ENCODE assay signal across 8 cellular contexts in genomic region chr15:79924379-79924778, GRCh38. TPM values are rescaled to one million over a fixed set of nuclear protein-coding genes. Genes with fewer than 3 reads are reported as not detected.
DNase-seq lines count a peak whose midpoint lies in the region; ATAC-seq and TF ChIP-seq lines count a peak whose summit lies in the region.

No MANE protein-coding gene starts in this region.

- H4K20me1 ChIP-seq in SU-DHL-6 (ENCODE audit: low read depth, low read length), result no peaks in the 10 kb centered on the region

- H3K9me2 ChIP-seq in SU-DHL-6 (replicated peaks; ENCODE audit: insufficient read depth, low read length), result no peaks in the 10 kb centered on the region

- peaks cover 24% of the 10 kb centered on the region for H3K36me3 ChIP-seq in SU-DHL-6 (ENCODE audit: low read length)
- H3K36me3 ChIP-seq in sigmoid colon, result peaks cover 0 to 9% (median 3%) of the 10 kb centered on the region in 4 donors

- TF ChIP-seq CTCF in GM12865 (IDR thresholded peaks at IDR 0.05; ENCODE audit: insufficient read depth, low read depth, low read length, missing control alignments) (no peak), SU-DHL-6 (IDR thresholded peaks at IDR 0.05; ENCODE audit: insufficient read depth, low read length, poor library complexity, severe bottlenecking) (no peak), fibroblast of villous mesenchyme (IDR thresholded peaks at IDR 0.05; ENCODE audit: insufficient read depth, low read depth, low read length) (no peak), sigmoid colon (IDR thresholded peaks at IDR 0.05) (no peak)

- H3K27me3 ChIP-seq in SU-DHL-6 (ENCODE audit: low read length), result no peaks in the 10 kb centered on the region
- no peaks in the 10 kb centered on the region for H3K27me3 ChIP-seq in sigmoid colon

- ATAC-seq in HG03095 (IDR thresholded peaks at IDR 0.05; ENCODE audit: unreplicated experiment), result no peak
- ATAC-seq in HG03565 (IDR thresholded peaks at IDR 0.05; ENCODE audit: unreplicated experiment), result no peak

- TF ChIP-seq EP300 in sigmoid colon (IDR thresholded peaks at IDR 0.05), result no peak

- TF ChIP-seq POLR2A in sigmoid colon (IDR thresholded peaks at IDR 0.05), result no peak

- H3K9ac ChIP-seq in SU-DHL-6 (ENCODE audit: low read length), result peak overlapping the region; percentile 62

- H3K4me3 ChIP-seq in GM12865 (ENCODE audit: low read depth, low read length), result peak overlapping the region; percentile 88
- peak overlapping the region; percentile 65 for H3K4me3 ChIP-seq in SU-DHL-6 (ENCODE audit: insufficient read depth, low read length, poor library complexity, severe bottlenecking)
- peak overlapping the region; percentile 92 for H3K4me3 ChIP-seq in fibroblast of villous mesenchyme (ENCODE audit: low read depth, low read length)
- H3K4me3 ChIP-seq in sigmoid colon, result peak overlapping the region; percentile 69 to 92 (median 80)

- WGBS in sigmoid colon, 2 donors, result 86 to 91% methylated on average over 24 of the region's 24 CpGs

- no peaks in the 10 kb centered on the region; the same call in 1 of the 2 replicates for H3F3A ChIP-seq in SU-DHL-6 (ENCODE audit: insufficient read depth)

- H2AFZ ChIP-seq in SU-DHL-6 (ENCODE audit: low read depth, low read length, severe bottlenecking), result peak overlapping the region; percentile 93

- H3K4me2 ChIP-seq in SU-DHL-6 (ENCODE audit: low read depth, low read length, poor library complexity, severe bottlenecking), result peak overlapping the region; percentile 77

- H3K4me1 ChIP-seq in sigmoid colon, result peaks cover 0 to 16% (median 8%) of the 10 kb centered on the region in 4 donors

- H3K27ac ChIP-seq in SU-DHL-6 (ENCODE audit: low read depth, low read length) (peak overlapping the region; percentile 65; the same call in 1 of the 2 replicates), sigmoid colon (peak overlapping the region; percentile 89 to 99 (median 94))

- DNase-seq in GM12865 (ENCODE audit: low read depth) (no peak), fibroblast of villous mesenchyme (ENCODE audit: low read depth) (no peak), sigmoid colon (no peak), H4 (ENCODE audit: low spot score) (no peak), ureter (ENCODE audit: low spot score) (no peak)

- H3K79me2 ChIP-seq in SU-DHL-6 (ENCODE audit: insufficient read depth, low read length), result peaks cover 28% of the 10 kb centered on the region

- intact Hi-C loops in sigmoid colon (cut with DNase I), result loop anchor here (5.0 kb wide), 1 partner anchor 228 kb away; the partner anchor contains the start of gene FAH

- peaks cover 17% of the 10 kb centered on the region; the same call in 1 of the 2 replicates for H3K9me3 ChIP-seq in SU-DHL-6 (ENCODE audit: insufficient read depth, low read length)
- peaks cover 5 to 16% (median 9%) of the 10 kb centered on the region in 4 donors for H3K9me3 ChIP-seq in sigmoid colon

RNA-seq across cellular contexts. Expression of gene MTHFS, which starts 27.6 kb away (rescaled TPM):
- total RNA-seq in fibroblast of villous mesenchyme, result 9.5 and 9.7 TPM in 2 replicates
- total RNA-seq in sigmoid colon, result 10 to 100 TPM in 2 of 4 donors, 1 to 10 TPM in 2; 6.9 to 31.0 (median 9.5) TPM
- polyA plus RNA-seq in sigmoid colon, result 10 to 100 TPM; 37.0 to 59.9 (median 46.2) TPM
- 40.3 and 51.9 TPM in 2 replicates for total RNA-seq in H4 (2014; rRNA removed; shearing (Covaris generic))
- total RNA-seq in ureter, result 24.9 TPM

RNA-seq across cellular contexts. Expression of gene BCL2A1, which starts 46.6 kb away (rescaled TPM):
- not detected in 2 replicates for total RNA-seq in fibroblast of villous mesenchyme
- total RNA-seq in sigmoid colon, result 1 to 10 TPM in 1 of 4 donors, not detected in 3; 1.9 TPM
- polyA plus RNA-seq in sigmoid colon, result 10 to 100 TPM in 1 of 3 donors, 1 to 10 TPM in 2; 3.6 to 19.4 (median 9.6) TPM
- not detected in 2 replicates for total RNA-seq in H4 (2014; rRNA removed; shearing (Covaris generic))
- 0.83 TPM for total RNA-seq in ureter
